Comparison of ENCODE assay signal across 16 cellular contexts in genomic region chr2:134144651-134145050, GRCh38.
A peak's percentile ranks its signal among the peaks of the same experiment; 100 is the strongest.
DNase-seq lines count a peak whose midpoint lies in the region; ATAC-seq and TF ChIP-seq lines count a peak whose summit lies in the region.
"Had no signal": no experiment of that assay in that cellular context is flagged by ENCODE, and none has a peak within 500 bp of the region (broad histone marks: within the 10 kb centered on the region; RNA-seq: fewer than 3 reads in every experiment).

No MANE protein-coding gene starts in this region.

- BruUV-seq in Calu3 (replicated peaks; lab: Mats Ljungman, UMichigan): no TSS peak

- H3K4me2 ChIP-seq in osteoblast (ENCODE audit: insufficient read depth, low read length): no peak overlapping the region

- no peaks in the 10 kb centered on the region for H3K9me3 ChIP-seq in heart right ventricle
- H3K9me3 ChIP-seq in osteoblast (ENCODE audit: low read depth, low read length): no peaks in the 10 kb centered on the region

- H3K27me3 ChIP-seq in heart right ventricle (no peaks in the 10 kb centered on the region), osteoblast (ENCODE audit: insufficient read depth, low read length) (no peaks in the 10 kb centered on the region)

- H4K20me1 ChIP-seq in osteoblast (ENCODE audit: insufficient read depth, low read length): no peaks in the 10 kb centered on the region

- peaks cover 20% of the 10 kb centered on the region for H3K36me3 Mint-ChIP-seq in Calu3 (ENCODE audit: insufficient read depth, unreplicated experiment)
- peaks cover 2% of the 10 kb centered on the region for H3K36me3 Mint-ChIP-seq in IgD-negative memory B cell
- peaks cover 7 to 11% of the 10 kb centered on the region in 2 donors for H3K36me3 Mint-ChIP-seq in naive B cell

- no peak for ATAC-seq in naive B cell (ENCODE audit: low read depth in 2 of 2)
- ATAC-seq in heart right ventricle: no peak
- ATAC-seq: CD8-positive, alpha-beta T cell had no signal

- no peaks in the 10 kb centered on the region for H3K27me3 Mint-ChIP-seq in Calu3 (ENCODE audit: unreplicated experiment)
- no peaks in the 10 kb centered on the region for H3K27me3 Mint-ChIP-seq in IgD-negative memory B cell
- H3K27me3 Mint-ChIP-seq in naive B cell: no peaks in the 10 kb centered on the region

- no peak overlapping the region for H3K27ac ChIP-seq in heart right ventricle
- H3K27ac ChIP-seq in osteoblast (ENCODE audit: low read depth, low read length): no peak overlapping the region
- H3K27ac ChIP-seq: RWPE1 had no signal

- H3K4me3 ChIP-seq in heart right ventricle (no peak overlapping the region), osteoblast (ENCODE audit: insufficient read depth, low read length) (no peak overlapping the region)

- H3K27ac Mint-ChIP-seq in Calu3 (ENCODE audit: unreplicated experiment): peak overlapping the region; percentile 59
- H3K27ac Mint-ChIP-seq in IgD-negative memory B cell: peak overlapping the region in 2 of 3 donors; percentile 21 to 32
- H3K27ac Mint-ChIP-seq in naive B cell: peak overlapping the region in 4 of 6 donors; percentile 61 to 89 (median 75)

- H3K4me1 Mint-ChIP-seq in Calu3 (ENCODE audit: low read depth, unreplicated experiment) (peaks cover 76% of the 10 kb centered on the region), IgD-negative memory B cell (peaks cover 59 to 74% (median 71%) of the 10 kb centered on the region in 3 donors), naive B cell (peaks cover 75 to 98% (median 89%) of the 10 kb centered on the region in 3 donors)

- CTCF ChIA-PET in Calu3 (lab: Charles Lee): no interaction called here

- WGBS in heart right ventricle, 2 donors: 64 to 72% methylated on average over 4 of the region's 4 CpGs

- TF ChIP-seq CTCF in Calu3 (IDR thresholded peaks at IDR 0.05; ENCODE audit: unreplicated experiment): no peak
- TF ChIP-seq CTCF in heart right ventricle (IDR thresholded peaks at IDR 0.05): no peak
- no peak for TF ChIP-seq CTCF in osteoblast (IDR thresholded peaks at IDR 0.05; ENCODE audit: extremely low read depth, low read depth, low read length)

- H3K4me1 ChIP-seq in heart right ventricle (peaks cover 7 to 77% (median 69%) of the 10 kb centered on the region in 9 donors), osteoblast (ENCODE audit: insufficient read depth, low read length) (peaks cover 15% of the 10 kb centered on the region)

- H3K9me3 Mint-ChIP-seq in Calu3 (ENCODE audit: low read depth, unreplicated experiment) (no peaks in the 10 kb centered on the region), IgD-negative memory B cell (no peaks in the 10 kb centered on the region), naive B cell (no peaks in the 10 kb centered on the region)
- H3K9me3 Mint-ChIP-seq: CD8-positive, alpha-beta T cell; HFFc6 had no signal

- H3K36me3 ChIP-seq in heart right ventricle (no peaks in the 10 kb centered on the region), osteoblast (ENCODE audit: insufficient read depth, low read length) (no peaks in the 10 kb centered on the region)

- peaks cover 29% of the 10 kb centered on the region for H3K79me2 ChIP-seq in osteoblast (ENCODE audit: insufficient read depth, low read length)

- intact Hi-C loops in Calu3 (cut with micrococcal nuclease; ENCODE audit: unreplicated experiment): no loop called here
- intact Hi-C loops in heart right ventricle (cut with DNase I): no loop called here

- DNase-seq in Calu3: no peak
- DNase-seq in astrocyte of the hippocampus (ENCODE audit: low read depth, low spot score): peak; percentile 22
- DNase-seq in naive B cell: no peak
- no peak for DNase-seq in heart right ventricle
- no peak for DNase-seq in osteoblast (ENCODE audit: insufficient read length, low spot score, missing footprints)
- no peak for DNase-seq in T-helper 2 cell
- DNase-seq: ACHN; AML-193; CD8-positive, alpha-beta T cell; HFFc6; MV-4-11; NCI-H1417; NCI-H187 treated with DMSO at 0.1 percent for 48 hours; NCI-H345 had no signal

- H2AFZ ChIP-seq in osteoblast (ENCODE audit: low read length): no peak overlapping the region

- H3K4me3 Mint-ChIP-seq in Calu3 (ENCODE audit: low read depth, unreplicated experiment) (no peak overlapping the region), IgD-negative memory B cell (no peak overlapping the region), naive B cell (no peak overlapping the region)
- H3K4me3 Mint-ChIP-seq: CD8-positive, alpha-beta T cell; HFFc6 had no signal
